In genomic region chr12:29350080-29350479, GRCh38 we compare ENCODE assay signal across 11 cellular contexts. TPM values are rescaled to one million over a fixed set of nuclear protein-coding genes. Genes with fewer than 3 reads are reported as not detected.
DNase-seq lines count a peak whose midpoint lies in the region; ATAC-seq and TF ChIP-seq lines count a peak whose summit lies in the region.
"Had no signal": no experiment of that assay in that cellular context is flagged by ENCODE, and none has a peak within 500 bp of the region (broad histone marks: within the 10 kb centered on the region; RNA-seq: fewer than 3 reads in every experiment).

No MANE protein-coding gene starts in this region.

- no peak for TF ChIP-seq CTCF in PC-3 (conservative IDR thresholded peaks at IDR 0.05; ENCODE audit: low read depth, low read length)
- no peak for TF ChIP-seq CTCF in fibroblast of lung (conservative IDR thresholded peaks at IDR 0.05 in 1 of 2, IDR thresholded peaks at IDR 0.05 in 1 of 2; ENCODE audit: low read depth in 1 of 2, low read length in 2 of 2)
- TF ChIP-seq CTCF in neural progenitor cell (IDR thresholded peaks at IDR 0.05): no peak

- no peaks in the 10 kb centered on the region for H3K4me1 Mint-ChIP-seq in neural progenitor cell
- H3K4me1 Mint-ChIP-seq: neural crest cell had no signal

- H3K27ac ChIP-seq in PC-3 (ENCODE audit: low read length) (no peak overlapping the region), fibroblast of lung (ENCODE audit: insufficient read depth, low read length) (no peak overlapping the region), neural progenitor cell (no peak overlapping the region)

- no peaks in the 10 kb centered on the region for H3K27me3 Mint-ChIP-seq in neural progenitor cell (ENCODE audit: insufficient read depth, low read depth)

- H3K27ac Mint-ChIP-seq in neural progenitor cell: no peak overlapping the region

- H3K9me3 Mint-ChIP-seq in neural progenitor cell: no peaks in the 10 kb centered on the region
- H3K9me3 Mint-ChIP-seq: neural crest cell had no signal

- intact Hi-C loops in PC-3 (cut with micrococcal nuclease): loop anchor here (1.0 to 2.0 kb wide), 2 partner anchors 29 to 169 kb away; no protein-coding TSS in a partner anchor

- H3K9ac ChIP-seq in PC-3 (ENCODE audit: low read length): no peak overlapping the region
- H3K9ac ChIP-seq in fibroblast of lung (ENCODE audit: insufficient read depth, low read length): no peak overlapping the region
- H3K9ac ChIP-seq in neural progenitor cell: no peak overlapping the region

- H3F3A ChIP-seq in PC-3 (ENCODE audit: low read length, unreplicated experiment) (no peaks in the 10 kb centered on the region), neural progenitor cell (ENCODE audit: low read depth) (no peaks in the 10 kb centered on the region)

- H3K4me1 ChIP-seq in PC-3 (ENCODE audit: insufficient read depth, low read length): peaks cover 11% of the 10 kb centered on the region
- H3K4me1 ChIP-seq in fibroblast of lung (ENCODE audit: control insufficient read depth, extremely low read depth, insufficient read depth, low read length): no peaks in the 10 kb centered on the region
- no peaks in the 10 kb centered on the region for H3K4me1 ChIP-seq in neural progenitor cell

- peaks cover 75% of the 10 kb centered on the region for H3K36me3 ChIP-seq in PC-3 (ENCODE audit: low read depth, low read length)
- no peaks in the 10 kb centered on the region for H3K36me3 ChIP-seq in fibroblast of lung (ENCODE audit: control insufficient read depth, insufficient read depth, low read length)
- peaks cover 4% of the 10 kb centered on the region for H3K36me3 ChIP-seq in neural progenitor cell

- BruUV-seq in PC-3 (replicated peaks; lab: Mats Ljungman, UMichigan): no TSS peak

- H3K9me3 ChIP-seq in PC-3 (ENCODE audit: low read length) (no peaks in the 10 kb centered on the region), fibroblast of lung (ENCODE audit: control insufficient read depth, insufficient read depth, low read depth, low read length) (no peaks in the 10 kb centered on the region), neural progenitor cell (ENCODE audit: low read depth) (no peaks in the 10 kb centered on the region)

- H3K27me3 ChIP-seq in PC-3 (ENCODE audit: low read length) (no peaks in the 10 kb centered on the region), fibroblast of lung (ENCODE audit: control insufficient read depth, insufficient read depth, low read length) (no peaks in the 10 kb centered on the region), neural progenitor cell (no peaks in the 10 kb centered on the region)

- in situ Hi-C loops in ACHN (cut with HindIII; ENCODE audit: low pct_ligation_motif_present, low pct_unique_long_range_greater_than_20kb, low sequenced_read_pairs): no loop called here

- DNase-seq in ACHN (peak; percentile 73), HCEC 1CT (peak; percentile 42), PC-3 (peak; percentile 94), fibroblast of lung (ENCODE audit: low read depth in 2 of 2) (peak; percentile 34 to 51), ecto neural progenitor cell (ENCODE audit: low spot score) (no peak), neural progenitor cell (ENCODE audit: low spot score) (no peak)
- DNase-seq: activated T-cell treated with anti-CD3 and anti-CD28 coated beads, Interleukin-2, amount 50 U/mL, for 1 hour; T-helper 9 cell had no signal

- no peak overlapping the region for H3K4me2 ChIP-seq in PC-3 (ENCODE audit: low read length)
- H3K4me2 ChIP-seq in fibroblast of lung (ENCODE audit: extremely low read depth, insufficient read depth, low read length): no peak overlapping the region
- H3K4me2 ChIP-seq in neural progenitor cell: no peak overlapping the region

- H3K9me2 ChIP-seq in PC-3 (replicated peaks; ENCODE audit: low read length): no peaks in the 10 kb centered on the region

- no peak overlapping the region for H2AFZ ChIP-seq in PC-3 (ENCODE audit: low read length)
- no peak overlapping the region for H2AFZ ChIP-seq in fibroblast of lung (ENCODE audit: low read length)
- no peak overlapping the region for H2AFZ ChIP-seq in neural progenitor cell (replicated peaks)

- H4K20me1 ChIP-seq in PC-3 (ENCODE audit: low read length) (peaks cover 13% of the 10 kb centered on the region; the same call in 1 of the 2 replicates), fibroblast of lung (ENCODE audit: control insufficient read depth, extremely low read depth, insufficient read depth, low read length) (no peaks in the 10 kb centered on the region), neural progenitor cell (ENCODE audit: low read depth) (no peaks in the 10 kb centered on the region)

- no peaks in the 10 kb centered on the region for H3K36me3 Mint-ChIP-seq in neural progenitor cell

- POLR2A ChIA-PET in PC-3 (lab: Charles Lee; ENCODE audit: unreplicated experiment): no interaction called here

- ATAC-seq in PC-3 (peak; percentile 88), HG03159 (IDR thresholded peaks at IDR 0.05; ENCODE audit: unreplicated experiment) (no peak), GM18873 (IDR thresholded peaks at IDR 0.05; ENCODE audit: low FRiP score, unreplicated experiment) (no peak)

- H3K79me2 ChIP-seq in PC-3 (ENCODE audit: low read length) (no peaks in the 10 kb centered on the region), fibroblast of lung (ENCODE audit: control insufficient read depth, insufficient read depth, low read length) (no peaks in the 10 kb centered on the region), neural progenitor cell (ENCODE audit: low read depth) (no peaks in the 10 kb centered on the region)

- H3K4me3 Mint-ChIP-seq in neural progenitor cell: no peak overlapping the region
- H3K4me3 Mint-ChIP-seq: neural crest cell had no signal

- H3K4me3 ChIP-seq in PC-3 (ENCODE audit: low read length) (no peak overlapping the region), fibroblast of lung (replicated peaks in 1 of 4; ENCODE audit: control extremely low read depth in 1 of 4, insufficient read depth in 1 of 4, low read depth in 3 of 4, low read length in 4 of 4) (no peak overlapping the region), neural progenitor cell (no peak overlapping the region)

- CTCF ChIA-PET in PC-3 (lab: Charles Lee): no interaction called here

RNA-seq across cellular contexts. Expression of gene ERGIC2, which starts 30.9 kb away (rescaled TPM):
- total RNA-seq in PC-3 (2014; rRNA removed): 142 and 184 TPM in 2 replicates
- total RNA-seq in fibroblast of lung: 46.5 and 67.9 TPM in 2 replicates
- polyA plus RNA-seq in fibroblast of lung: 71.2 and 82.5 TPM in 2 replicates
- polyA plus RNA-seq in fibroblast of lung (2012): 59.9 and 64.8 TPM in 2 replicates
- polyA minus RNA-seq in fibroblast of lung (ENCODE audit: low replicate concordance): 6.1 and 6.3 TPM in 2 replicates
- 48.3 and 108 TPM in 2 replicates for total RNA-seq in neural progenitor cell (ENCODE audit: low replicate concordance)

Comparison
In these comparisons a context has a peak if more than half of its experiments do, and no peak if none do; other contexts are left out.
1. DNase-seq: peak in ACHN (single experiment), HCEC 1CT (single experiment), PC-3 (single experiment) and fibroblast of lung (2 of 2); none in ecto neural progenitor cell (single experiment) and neural progenitor cell (single experiment).